In genomic region chr1:211480941-211481545, GRCh38 we compare ENCODE assay signal across 15 cellular contexts. TPM values are rescaled to one million over a fixed set of nuclear protein-coding genes. Genes with fewer than 3 reads are reported as not detected.
DNase-seq lines count a peak whose midpoint lies in the region; ATAC-seq and TF ChIP-seq lines count a peak whose summit lies in the region.
"Had no signal": no experiment of that assay in that cellular context is flagged by ENCODE, and none has a peak within 500 bp of the region (broad histone marks: within the 10 kb centered on the region; RNA-seq: fewer than 3 reads in every experiment).

No MANE protein-coding gene starts in this region.

- H3K4me3 ChIP-seq in tibial nerve: no peak overlapping the region
- H3K4me3 ChIP-seq: HAP-1 had no signal

- WGBS in tibial nerve, 2 donors: 93 to 94% methylated on average over 14 of the region's 14 CpGs

- TF ChIP-seq POLR2A in tibial nerve (IDR thresholded peaks at IDR 0.05): no peak

- ATAC-seq in Right ventricle myocardium superior (ENCODE audit: poor library complexity) (no peak), left lobe of liver (no peak), HG03378 (IDR thresholded peaks at IDR 0.05; ENCODE audit: unreplicated experiment) (no peak)
- ATAC-seq: HepG2 had no signal

- no peak overlapping the region for H3K27ac ChIP-seq in tibial nerve
- H3K27ac ChIP-seq: C4-2B had no signal

- no peaks in the 10 kb centered on the region for H3K36me3 ChIP-seq in tibial nerve
- H3K36me3 ChIP-seq: HAP-1 had no signal

- DNase-seq in cardiac septum (ENCODE audit: low spot score) (peak; percentile 60), Right ventricle myocardium superior (no peak), left lobe of liver (ENCODE audit: low spot score) (peak; percentile 35), tibial nerve (ENCODE audit: low spot score in 2 of 2) (no peak), C1 segment of cervical spinal cord (lab: John Stamatoyannopoulos, UW) (no peak)
- DNase-seq in stimulated activated CD8-positive, alpha-beta memory T cell treated with anti-CD3 and anti-CD28 coated beads, Interleukin-4, amount 100 ng/mL, for 48 hours: peak; percentile 12
- DNase-seq: CD4-positive, alpha-beta memory T cell; DMS79; GOT3 had no signal

- no peak for TF ChIP-seq CTCF in tibial nerve (IDR thresholded peaks at IDR 0.05)

- no peak for TF ChIP-seq EP300 in tibial nerve (IDR thresholded peaks at IDR 0.05)

- intact Hi-C loops in cardiac septum (cut with DNase I): no loop called here
- intact Hi-C loops in Right ventricle myocardium superior (cut with DNase I): no loop called here

- peaks cover 0 to 24% of the 10 kb centered on the region in 2 donors for H3K27me3 ChIP-seq in tibial nerve

- H3K9me3 ChIP-seq in tibial nerve: no peaks in the 10 kb centered on the region
- H3K9me3 ChIP-seq: HAP-1 had no signal

- no peaks in the 10 kb centered on the region for H3K4me1 ChIP-seq in tibial nerve
- H3K4me1 ChIP-seq: HAP-1 had no signal

RNA-seq across cellular contexts. Expression of gene RD3, which starts 10.9 kb away (rescaled TPM):
- total RNA-seq in cardiac septum: not detected
- not detected for total RNA-seq in Right ventricle myocardium superior
- not detected for total RNA-seq in left lobe of liver
- 1 to 10 TPM in 1 of 4 donors, under 1 TPM in 3; under 0.01 to 2.6 (median 0.41) TPM for total RNA-seq in tibial nerve
- total RNA-seq: B cell; CD4-positive, alpha-beta memory T cell; G401; HepG2 had no signal

Comparison
In these comparisons a context has a peak if more than half of its experiments do, and no peak if none do; other contexts are left out.
1. DNase-seq: peak in cardiac septum (single experiment), left lobe of liver (single experiment) and stimulated activated CD8-positive, alpha-beta memory T cell treated with anti-CD3 and anti-CD28 coated beads, Interleukin-4, amount 100 ng/mL, for 48 hours (single experiment); none in Right ventricle myocardium superior (single experiment), tibial nerve (0 of 2) and C1 segment of cervical spinal cord (0 of 14).